In genomic region chr18:47919916-47920315, GRCh38 we compare ENCODE assay signal across 19 cellular contexts. TPM values are rescaled to one million over a fixed set of nuclear protein-coding genes. Genes with fewer than 3 reads are reported as not detected.
DNase-seq lines count a peak whose midpoint lies in the region; ATAC-seq and TF ChIP-seq lines count a peak whose summit lies in the region.
"Had no signal": no experiment of that assay in that cellular context is flagged by ENCODE, and none has a peak within 500 bp of the region (broad histone marks: within the 10 kb centered on the region; RNA-seq: fewer than 3 reads in every experiment).

No MANE protein-coding gene starts in this region.

- peaks cover 40% of the 10 kb centered on the region for H3K36me3 Mint-ChIP-seq in activated CD4-positive, alpha-beta T cell treated with anti-CD3 and anti-CD28 coated beads for 36 hours (ENCODE audit: low read depth)
- H3K36me3 Mint-ChIP-seq in CD4-positive, alpha-beta T cell (ENCODE audit: low read depth) = peaks cover 20% of the 10 kb centered on the region
- peaks cover 25% of the 10 kb centered on the region for H3K36me3 Mint-ChIP-seq in activated CD4-positive, alpha-beta memory T cell treated with anti-CD3 and anti-CD28 coated beads, Interleukin-2, amount 10 ng/mL, durations not matched to agents 7 days and 5 days (ENCODE audit: low read depth)
- H3K36me3 Mint-ChIP-seq in naive thymus-derived CD4-positive, alpha-beta T cell = peaks cover 0 to 18% (median 6%) of the 10 kb centered on the region in 5 donors
- peaks cover 29% of the 10 kb centered on the region for H3K36me3 Mint-ChIP-seq in activated naive CD4-positive, alpha-beta T cell treated with anti-CD3 and anti-CD28 coated beads, Interleukin-2, amount 10 ng/mL, durations not matched to agents 7 days and 5 days

- peaks cover 91% of the 10 kb centered on the region for H3K4me1 Mint-ChIP-seq in activated CD4-positive, alpha-beta T cell treated with anti-CD3 and anti-CD28 coated beads for 36 hours
- peaks cover 87% of the 10 kb centered on the region for H3K4me1 Mint-ChIP-seq in CD4-positive, alpha-beta T cell (ENCODE audit: low read depth)
- peaks cover 80% of the 10 kb centered on the region for H3K4me1 Mint-ChIP-seq in activated CD4-positive, alpha-beta memory T cell treated with anti-CD3 and anti-CD28 coated beads, Interleukin-2, amount 10 ng/mL, durations not matched to agents 7 days and 5 days
- peaks cover 51 to 99% (median 84%) of the 10 kb centered on the region in 7 donors for H3K4me1 Mint-ChIP-seq in naive thymus-derived CD4-positive, alpha-beta T cell
- H3K4me1 Mint-ChIP-seq in activated naive CD4-positive, alpha-beta T cell treated with anti-CD3 and anti-CD28 coated beads, Interleukin-2, amount 10 ng/mL, durations not matched to agents 7 days and 5 days = peaks cover 53% of the 10 kb centered on the region

- no peaks in the 10 kb centered on the region for H3K9me3 Mint-ChIP-seq in activated CD4-positive, alpha-beta T cell treated with anti-CD3 and anti-CD28 coated beads for 36 hours (ENCODE audit: low read depth)
- no peaks in the 10 kb centered on the region for H3K9me3 Mint-ChIP-seq in CD4-positive, alpha-beta T cell
- no peaks in the 10 kb centered on the region for H3K9me3 Mint-ChIP-seq in activated CD4-positive, alpha-beta memory T cell treated with anti-CD3 and anti-CD28 coated beads, Interleukin-2, amount 10 ng/mL, durations not matched to agents 7 days and 5 days
- H3K9me3 Mint-ChIP-seq in naive thymus-derived CD4-positive, alpha-beta T cell = peaks cover 0 to 2% (median 0%) of the 10 kb centered on the region in 11 donors
- H3K9me3 Mint-ChIP-seq in activated naive CD4-positive, alpha-beta T cell treated with anti-CD3 and anti-CD28 coated beads, Interleukin-2, amount 10 ng/mL, durations not matched to agents 7 days and 5 days = no peaks in the 10 kb centered on the region

- no peak for ATAC-seq in activated CD4-positive, alpha-beta T cell treated with anti-CD3 and anti-CD28 coated beads for 36 hours
- no peak for ATAC-seq in CD4-positive, alpha-beta T cell (ENCODE audit: poor library complexity)
- no peak for ATAC-seq in naive thymus-derived CD4-positive, alpha-beta T cell
- no peak for ATAC-seq in GM18858 (IDR thresholded peaks at IDR 0.05; ENCODE audit: unreplicated experiment)
- ATAC-seq: Panc1 had no signal

- no peaks in the 10 kb centered on the region for H3K27me3 Mint-ChIP-seq in activated CD4-positive, alpha-beta T cell treated with anti-CD3 and anti-CD28 coated beads for 36 hours
- H3K27me3 Mint-ChIP-seq in CD4-positive, alpha-beta T cell = no peaks in the 10 kb centered on the region
- H3K27me3 Mint-ChIP-seq in activated CD4-positive, alpha-beta memory T cell treated with anti-CD3 and anti-CD28 coated beads, Interleukin-2, amount 10 ng/mL, durations not matched to agents 7 days and 5 days = no peaks in the 10 kb centered on the region
- no peaks in the 10 kb centered on the region for H3K27me3 Mint-ChIP-seq in naive thymus-derived CD4-positive, alpha-beta T cell
- no peaks in the 10 kb centered on the region for H3K27me3 Mint-ChIP-seq in activated naive CD4-positive, alpha-beta T cell treated with anti-CD3 and anti-CD28 coated beads, Interleukin-2, amount 10 ng/mL, durations not matched to agents 7 days and 5 days
- H3K27me3 Mint-ChIP-seq: B cell had no signal

- H3K4me1 ChIP-seq in naive thymus-derived CD4-positive, alpha-beta T cell (ENCODE audit: control insufficient read depth in 2 of 2, insufficient read depth in 2 of 2, low read length in 2 of 2) = peaks cover 10 to 35% of the 10 kb centered on the region in 2 donors

- POLR2A ChIA-PET in activated CD4-positive, alpha-beta T cell treated with anti-CD3 and anti-CD28 coated beads for 36 hours (lab: Charles Lee) = no interaction called here
- POLR2A ChIA-PET in CD4-positive, alpha-beta T cell (lab: Charles Lee) = no interaction called here
- POLR2A ChIA-PET in activated CD4-positive, alpha-beta memory T cell treated with anti-CD3 and anti-CD28 coated beads, Interleukin-2, amount 10 ng/mL, durations not matched to agents 7 days and 5 days (lab: Charles Lee) = interaction anchor here (1.1 kb wide), 1 partner anchor 18 kb away, joined by 3 read pairs; no protein-coding TSS in a partner anchor
- POLR2A ChIA-PET in naive thymus-derived CD4-positive, alpha-beta T cell (lab: Charles Lee) = interaction anchor here (1.1 kb wide), 1 partner anchor 10 kb away, joined by 3 read pairs; no protein-coding TSS in a partner anchor

- no peaks in the 10 kb centered on the region for H3K27me3 ChIP-seq in CD4-positive, alpha-beta T cell (ENCODE audit: control insufficient read depth, insufficient read depth, low read length)
- no peaks in the 10 kb centered on the region for H3K27me3 ChIP-seq in naive thymus-derived CD4-positive, alpha-beta T cell (ENCODE audit: control insufficient read depth in 2 of 2, insufficient read depth in 2 of 2, low read length in 2 of 2)

- no peak overlapping the region for H3K27ac ChIP-seq in CD4-positive, alpha-beta T cell (ENCODE audit: low read depth, low read length)
- H3K27ac ChIP-seq in naive thymus-derived CD4-positive, alpha-beta T cell (ENCODE audit: low read depth, low read length) = no peak overlapping the region

- no peak for TF ChIP-seq CTCF in CD4-positive, alpha-beta T cell (IDR thresholded peaks at IDR 0.05)

- DNase-seq in activated CD4-positive, alpha-beta T cell treated with anti-CD3 and anti-CD28 coated beads for 36 hours = no peak
- DNase-seq in activated CD4-positive, alpha-beta T cell treated with anti-CD3 and anti-CD28 coated beads for 1 hour = no peak
- DNase-seq in CD4-positive, alpha-beta T cell = no peak
- DNase-seq in activated CD4-positive, alpha-beta memory T cell treated with anti-CD3 and anti-CD28 coated beads, Interleukin-2, amount 10 ng/mL, durations not matched to agents 7 days and 5 days = no peak
- no peak for DNase-seq in naive thymus-derived CD4-positive, alpha-beta T cell
- no peak for DNase-seq in GM03348 (ENCODE audit: low spot score)
- DNase-seq in activated naive CD4-positive, alpha-beta T cell treated with anti-CD3 and anti-CD28 coated beads, Interleukin-2, amount 10 ng/mL, durations not matched to agents 7 days and 5 days = no peak
- DNase-seq: 8988T, COR-L47, DMS 273 treated with DMSO at 0.1 percent for 48 hours, IMR-90, Karpas-422, NCI-H1436, NCI-H2029 treated with DMSO at 0.1 percent for 48 hours, NCI-H2171 treated with DMSO at 0.1 percent for 48 hours had no signal

- peak overlapping the region; percentile 98 for H3K27ac Mint-ChIP-seq in activated CD4-positive, alpha-beta T cell treated with anti-CD3 and anti-CD28 coated beads for 36 hours
- peak overlapping the region; percentile 66 for H3K27ac Mint-ChIP-seq in CD4-positive, alpha-beta T cell
- peak overlapping the region; percentile 17 for H3K27ac Mint-ChIP-seq in activated CD4-positive, alpha-beta memory T cell treated with anti-CD3 and anti-CD28 coated beads, Interleukin-2, amount 10 ng/mL, durations not matched to agents 7 days and 5 days
- peak overlapping the region in 5 of 9 donors; percentile 42 to 83 (median 60) for H3K27ac Mint-ChIP-seq in naive thymus-derived CD4-positive, alpha-beta T cell
- H3K27ac Mint-ChIP-seq in activated naive CD4-positive, alpha-beta T cell treated with anti-CD3 and anti-CD28 coated beads, Interleukin-2, amount 10 ng/mL, durations not matched to agents 7 days and 5 days = no peak overlapping the region
- H3K27ac Mint-ChIP-seq: B cell had no signal

- H3K4me3 Mint-ChIP-seq in activated CD4-positive, alpha-beta T cell treated with anti-CD3 and anti-CD28 coated beads for 36 hours = no peak overlapping the region
- no peak overlapping the region for H3K4me3 Mint-ChIP-seq in CD4-positive, alpha-beta T cell
- H3K4me3 Mint-ChIP-seq in activated CD4-positive, alpha-beta memory T cell treated with anti-CD3 and anti-CD28 coated beads, Interleukin-2, amount 10 ng/mL, durations not matched to agents 7 days and 5 days = no peak overlapping the region
- H3K4me3 Mint-ChIP-seq in naive thymus-derived CD4-positive, alpha-beta T cell = peak overlapping the region in 4 of 10 donors; percentile 10 to 58 (median 26)
- no peak overlapping the region for H3K4me3 Mint-ChIP-seq in activated naive CD4-positive, alpha-beta T cell treated with anti-CD3 and anti-CD28 coated beads, Interleukin-2, amount 10 ng/mL, durations not matched to agents 7 days and 5 days
- H3K4me3 Mint-ChIP-seq: B cell had no signal

- H3K4me3 ChIP-seq in naive thymus-derived CD4-positive, alpha-beta T cell (ENCODE audit: low read length) = no peak overlapping the region
- H3K4me3 ChIP-seq: HAP-1 had no signal

- CTCF ChIA-PET in activated CD4-positive, alpha-beta T cell treated with anti-CD3 and anti-CD28 coated beads for 36 hours (lab: Charles Lee) = interaction anchor here (0.9 kb wide), 1 partner anchor 20 kb away, joined by 3 read pairs; no protein-coding TSS in a partner anchor
- CTCF ChIA-PET in CD4-positive, alpha-beta T cell (lab: Charles Lee) = interaction anchor here (0.7 kb wide), 1 partner anchor 48 kb away, joined by 3 read pairs; no protein-coding TSS in a partner anchor
- CTCF ChIA-PET in activated CD4-positive, alpha-beta memory T cell treated with anti-CD3 and anti-CD28 coated beads, Interleukin-2, amount 10 ng/mL, durations not matched to agents 7 days and 5 days (lab: Charles Lee) = no interaction called here
- CTCF ChIA-PET in naive thymus-derived CD4-positive, alpha-beta T cell (lab: Charles Lee) = no interaction called here
- CTCF ChIA-PET in activated naive CD4-positive, alpha-beta T cell treated with anti-CD3 and anti-CD28 coated beads, Interleukin-2, amount 10 ng/mL, durations not matched to agents 7 days and 5 days (lab: Charles Lee) = no interaction called here

- intact Hi-C loops in activated CD4-positive, alpha-beta T cell treated with anti-CD3 and anti-CD28 coated beads for 36 hours (cut with DNase I, micrococcal nuclease) = loop anchor here (5.0 to 10.0 kb wide), 3 partner anchors 38 to 1015 kb away; partner anchors contain the start of genes KATNAL2 (in 1 of the 2) and PIAS2 (in 1 of the 2)
- intact Hi-C loops in CD4-positive, alpha-beta T cell (cut with DNase I, micrococcal nuclease) = loop anchor here in 1 of 2 experiments (5.0 kb wide), 1 partner anchor 33 kb away; no protein-coding TSS in a partner anchor
- intact Hi-C loops in naive thymus-derived CD4-positive, alpha-beta T cell (cut with micrococcal nuclease) = loop anchor here (1.0 to 5.0 kb wide), 2 partner anchors 8 to 38 kb away; no protein-coding TSS in a partner anchor

- H3K9me3 ChIP-seq in CD4-positive, alpha-beta T cell (ENCODE audit: control insufficient read depth, low read length) = no peaks in the 10 kb centered on the region
- no peaks in the 10 kb centered on the region for H3K9me3 ChIP-seq in naive thymus-derived CD4-positive, alpha-beta T cell (ENCODE audit: control insufficient read depth in 2 of 3, low read length in 3 of 3)
- H3K9me3 ChIP-seq: HAP-1 had no signal

- H3K36me3 ChIP-seq in naive thymus-derived CD4-positive, alpha-beta T cell (ENCODE audit: control insufficient read depth in 2 of 3, insufficient read depth in 3 of 3, low read length in 3 of 3) = no peaks in the 10 kb centered on the region
- H3K36me3 ChIP-seq: HAP-1 had no signal

RNA-seq across cellular contexts. Expression of gene SMAD2, which starts 10.5 kb away (rescaled TPM):
- total RNA-seq in activated CD4-positive, alpha-beta T cell treated with anti-CD3 and anti-CD28 coated beads for 36 hours = 100 to 1,000 TPM; 169 to 178 TPM
- 10 to 100 TPM; 80.4 to 83.0 TPM for total RNA-seq in CD4-positive, alpha-beta T cell
- total RNA-seq in activated CD4-positive, alpha-beta memory T cell treated with anti-CD3 and anti-CD28 coated beads, Interleukin-2, amount 10 ng/mL, durations not matched to agents 7 days and 5 days = 100 to 1,000 TPM; 170 to 174 TPM
- 100 to 1,000 TPM; 100 to 164 (median 144) TPM for total RNA-seq in naive thymus-derived CD4-positive, alpha-beta T cell
- 100 to 1,000 TPM in 1 of 2 donors, 10 to 100 TPM in 1; 91.3 to 111 TPM for polyA plus RNA-seq in naive thymus-derived CD4-positive, alpha-beta T cell

Comparison
In these comparisons a context has a peak if more than half of its experiments do, and no peak if none do; other contexts are left out.
1. CTCF ChIA-PET loops: an anchor here in activated CD4-positive, alpha-beta T cell treated with anti-CD3 and anti-CD28 coated beads for 36 hours (0.9 kb wide) and CD4-positive, alpha-beta T cell (0.7 kb wide); none called in activated CD4-positive, alpha-beta memory T cell treated with anti-CD3 and anti-CD28 coated beads, Interleukin-2, amount 10 ng/mL, durations not matched to agents 7 days and 5 days, naive thymus-derived CD4-positive, alpha-beta T cell and activated naive CD4-positive, alpha-beta T cell treated with anti-CD3 and anti-CD28 coated beads, Interleukin-2, amount 10 ng/mL, durations not matched to agents 7 days and 5 days.
2. POLR2A ChIA-PET loops: an anchor here in activated CD4-positive, alpha-beta memory T cell treated with anti-CD3 and anti-CD28 coated beads, Interleukin-2, amount 10 ng/mL, durations not matched to agents 7 days and 5 days (1.1 kb wide) and naive thymus-derived CD4-positive, alpha-beta T cell (1.1 kb wide); none called in activated CD4-positive, alpha-beta T cell treated with anti-CD3 and anti-CD28 coated beads for 36 hours and CD4-positive, alpha-beta T cell.